In genomic region chr22:40121463-40121862, GRCh38 we compare ENCODE assay signal across 1 cellular context.
TF ChIP-seq lines count a peak whose summit lies in the region.

No MANE protein-coding gene starts in this region.

TF ChIP-seq in GM12878, 131 proteins besides CTCF, POLR2A, EP300 and RAD21:
- no peak for TF ChIP-seq STAT3 (IDR thresholded peaks at IDR 0.05; ENCODE audit: low read depth, low read length)
- TF ChIP-seq, protein P1, sequence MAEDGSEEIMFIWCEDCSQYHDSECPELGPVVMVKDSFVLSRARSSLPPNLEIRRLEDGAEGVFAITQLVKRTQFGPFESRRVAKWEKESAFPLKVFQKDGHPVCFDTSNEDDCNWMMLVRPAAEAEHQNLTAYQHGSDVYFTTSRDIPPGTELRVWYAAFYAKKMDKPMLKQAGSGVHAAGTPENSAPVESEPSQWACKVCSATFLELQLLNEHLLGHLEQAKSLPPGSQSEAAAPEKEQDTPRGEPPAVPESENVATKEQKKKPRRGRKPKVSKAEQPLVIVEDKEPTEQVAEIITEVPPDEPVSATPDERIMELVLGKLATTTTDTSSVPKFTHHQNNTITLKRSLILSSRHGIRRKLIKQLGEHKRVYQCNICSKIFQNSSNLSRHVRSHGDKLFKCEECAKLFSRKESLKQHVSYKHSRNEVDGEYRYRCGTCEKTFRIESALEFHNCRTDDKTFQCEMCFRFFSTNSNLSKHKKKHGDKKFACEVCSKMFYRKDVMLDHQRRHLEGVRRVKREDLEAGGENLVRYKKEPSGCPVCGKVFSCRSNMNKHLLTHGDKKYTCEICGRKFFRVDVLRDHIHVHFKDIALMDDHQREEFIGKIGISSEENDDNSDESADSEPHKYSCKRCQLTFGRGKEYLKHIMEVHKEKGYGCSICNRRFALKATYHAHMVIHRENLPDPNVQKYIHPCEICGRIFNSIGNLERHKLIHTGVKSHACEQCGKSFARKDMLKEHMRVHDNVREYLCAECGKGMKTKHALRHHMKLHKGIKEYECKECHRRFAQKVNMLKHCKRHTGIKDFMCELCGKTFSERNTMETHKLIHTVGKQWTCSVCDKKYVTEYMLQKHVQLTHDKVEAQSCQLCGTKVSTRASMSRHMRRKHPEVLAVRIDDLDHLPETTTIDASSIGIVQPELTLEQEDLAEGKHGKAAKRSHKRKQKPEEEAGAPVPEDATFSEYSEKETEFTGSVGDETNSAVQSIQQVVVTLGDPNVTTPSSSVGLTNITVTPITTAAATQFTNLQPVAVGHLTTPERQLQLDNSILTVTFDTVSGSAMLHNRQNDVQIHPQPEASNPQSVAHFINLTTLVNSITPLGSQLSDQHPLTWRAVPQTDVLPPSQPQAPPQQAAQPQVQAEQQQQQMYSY (CRISPR knock-in tag; IDR thresholded peaks at IDR 0.05) = no peak
- TF ChIP-seq NR2F1 (conservative IDR thresholded peaks at IDR 0.05) = no peak
- TF ChIP-seq NRF1 (conservative IDR thresholded peaks at IDR 0.05; ENCODE audit: low read depth, low read length) = no peak
- TF ChIP-seq MEF2B (IDR thresholded peaks at IDR 0.05; ENCODE audit: partially characterized antibody, poor library complexity, severe bottlenecking) = no peak
- TF ChIP-seq MYC (IDR thresholded peaks at IDR 0.05; ENCODE audit: insufficient read depth, insufficient read length, insufficient replicate concordance, low read length, severe bottlenecking) = no peak
- TF ChIP-seq CBX5 (IDR thresholded peaks at IDR 0.05; ENCODE audit: low read depth) = no peak
- no peak for TF ChIP-seq CBFB (IDR thresholded peaks at IDR 0.05; ENCODE audit: low read depth)
- TF ChIP-seq CHD1 (IDR thresholded peaks at IDR 0.05; ENCODE audit: low read depth, low read length) = no peak
TF ChIP-seq in GM12878: peak in this region for 0.
